In genomic region chr10:33974976-33975478, GRCh38 we compare ENCODE assay signal across 22 cellular contexts.
A peak's percentile ranks its signal among the peaks of the same experiment; 100 is the strongest.
DNase-seq lines count a peak whose midpoint lies in the region; ATAC-seq and TF ChIP-seq lines count a peak whose summit lies in the region.
"Had no signal": no experiment of that assay in that cellular context is flagged by ENCODE, and none has a peak within 500 bp of the region (broad histone marks: within the 10 kb centered on the region; RNA-seq: fewer than 3 reads in every experiment).

No MANE protein-coding gene starts in this region.

- BruUV-seq in MCF 10A (replicated peaks; lab: Mats Ljungman, UMichigan) = no TSS peak
- no TSS peak for BruUV-seq in mammary epithelial cell (replicated peaks; lab: Mats Ljungman, UMichigan)

- H3K27me3 ChIP-seq in mammary epithelial cell (ENCODE audit: insufficient read depth, low read length) (no peaks in the 10 kb centered on the region), body of pancreas (no peaks in the 10 kb centered on the region)

- no peaks in the 10 kb centered on the region for H4K20me1 ChIP-seq in mammary epithelial cell (ENCODE audit: insufficient read depth, low read length)

- H3K36me3 ChIP-seq in mammary epithelial cell (ENCODE audit: insufficient read depth, low read length) (no peaks in the 10 kb centered on the region), body of pancreas (replicated peaks in 1 of 2; ENCODE audit: insufficient read depth in 1 of 2, low read depth in 2 of 2) (no peaks in the 10 kb centered on the region)

- no peaks in the 10 kb centered on the region for H3K9me3 Mint-ChIP-seq in MCF 10A (ENCODE audit: unreplicated experiment)
- H3K9me3 Mint-ChIP-seq: H9 had no signal

- no peak for TF ChIP-seq CTCF in MCF 10A (IDR thresholded peaks at IDR 0.05; ENCODE audit: unreplicated experiment)
- TF ChIP-seq CTCF in mammary epithelial cell (conservative IDR thresholded peaks at IDR 0.05 in 1 of 2, IDR thresholded peaks at IDR 0.05 in 1 of 2; ENCODE audit: extremely low read depth in 1 of 2, insufficient read depth in 1 of 2, low read depth in 1 of 2, low read length in 2 of 2) = no peak
- TF ChIP-seq CTCF in body of pancreas (IDR thresholded peaks at IDR 0.05) = no peak

- intact Hi-C loops in MCF 10A (cut with micrococcal nuclease) (no loop called here), mammary epithelial cell (cut with micrococcal nuclease) (no loop called here), body of pancreas (cut with DNase I) (no loop called here)

- peak; percentile 68 for ATAC-seq in body of pancreas
- no peak for ATAC-seq in HG02678 (IDR thresholded peaks at IDR 0.05; ENCODE audit: unreplicated experiment)
- ATAC-seq in T-helper 17 cell = no peak
- no peak for ATAC-seq in HG03460 (IDR thresholded peaks at IDR 0.05; ENCODE audit: unreplicated experiment)
- ATAC-seq: A549, GM12878, HCT116 had no signal

- H3K4me3 Mint-ChIP-seq in MCF 10A (ENCODE audit: unreplicated experiment) (no peak overlapping the region), T-helper 17 cell (no peak overlapping the region)
- H3K4me3 Mint-ChIP-seq: CD4-positive, alpha-beta memory T cell; H9 had no signal

- H3K4me1 Mint-ChIP-seq in MCF 10A (ENCODE audit: insufficient read depth, unreplicated experiment) = no peaks in the 10 kb centered on the region
- no peaks in the 10 kb centered on the region for H3K4me1 Mint-ChIP-seq in T-helper 17 cell
- H3K4me1 Mint-ChIP-seq: CD4-positive, alpha-beta memory T cell; H9 had no signal

- H3K27me3 Mint-ChIP-seq in MCF 10A (ENCODE audit: insufficient read depth, unreplicated experiment) (no peaks in the 10 kb centered on the region), T-helper 17 cell (peaks cover 12% of the 10 kb centered on the region)

- H2AFZ ChIP-seq in mammary epithelial cell (ENCODE audit: low read depth, low read length) = no peak overlapping the region
- H2AFZ ChIP-seq: GM23248 had no signal

- CTCF ChIA-PET in MCF 10A (lab: Yijun Ruan, JAX) (interaction anchor here (0.5 kb wide), 1 partner anchor 32 kb away, joined by 4 read pairs; no protein-coding TSS in a partner anchor), mammary epithelial cell (lab: Charles Lee; ENCODE audit: low non-redundant PET) (no interaction called here)

- H3K9me3 ChIP-seq in mammary epithelial cell (replicated peaks; ENCODE audit: insufficient read depth, low read length) = no peaks in the 10 kb centered on the region
- H3K9me3 ChIP-seq in body of pancreas = no peaks in the 10 kb centered on the region
- no peaks in the 10 kb centered on the region for H3K9me3 ChIP-seq in T-helper 17 cell (ENCODE audit: control insufficient read depth, low read length, poor library complexity, severe bottlenecking)
- H3K9me3 ChIP-seq: A549 had no signal

- POLR2A ChIA-PET in MCF 10A (lab: Yijun Ruan, JAX) = no interaction called here

- no peak overlapping the region for H3K9ac ChIP-seq in mammary epithelial cell (ENCODE audit: insufficient read depth, low read length)
- H3K9ac ChIP-seq: GM23248 had no signal

- H3K27ac ChIP-seq in mammary epithelial cell (ENCODE audit: insufficient read depth, low read depth, low read length) (no peak overlapping the region), body of pancreas (no peak overlapping the region)
- H3K27ac ChIP-seq: A549, GM23248 had no signal

- H3K4me3 ChIP-seq in mammary epithelial cell (replicated peaks in 1 of 3; ENCODE audit: insufficient read depth in 1 of 3, low read depth in 2 of 3, low read length in 3 of 3) (no peak overlapping the region), body of pancreas (no peak overlapping the region)
- H3K4me3 ChIP-seq: A549, GM12878, GM23248 had no signal

- H3K27ac Mint-ChIP-seq in MCF 10A (ENCODE audit: low read depth, unreplicated experiment) (no peak overlapping the region), T-helper 17 cell (no peak overlapping the region)
- H3K27ac Mint-ChIP-seq: CD4-positive, alpha-beta memory T cell; H9 had no signal

- dilution Hi-C loops in mammary epithelial cell (cut with HindIII; ENCODE audit: low sequenced_read_pairs) = no loop called here

- DNase-seq in MCF 10A (ENCODE audit: unreplicated experiment) (peak; percentile 9), mammary epithelial cell (no peak), NCI-H69 (lab: John Stamatoyannopoulos, UW) (peak; percentile 24), body of pancreas (peak; percentile 42 to 63 (median 52)), T-helper 17 cell (no peak)
- DNase-seq: 8988T; ACHN; AML-193; C1 segment of cervical spinal cord; Calu3; CD4-positive, alpha-beta memory T cell; COR-L47; DMS79; EL; GDM1; GM23248; H9 had no signal

- H3K4me1 ChIP-seq in mammary epithelial cell (ENCODE audit: insufficient read depth, low read length) (no peaks in the 10 kb centered on the region), body of pancreas (peaks cover 12% of the 10 kb centered on the region)
- H3K4me1 ChIP-seq: A549 had no signal

- H3K36me3 Mint-ChIP-seq in MCF 10A (ENCODE audit: insufficient read depth, unreplicated experiment) = peaks cover 5% of the 10 kb centered on the region
- no peaks in the 10 kb centered on the region for H3K36me3 Mint-ChIP-seq in T-helper 17 cell (ENCODE audit: low read depth)
- H3K36me3 Mint-ChIP-seq: CD4-positive, alpha-beta memory T cell had no signal

- H3K79me2 ChIP-seq in mammary epithelial cell (ENCODE audit: insufficient read depth, low read length) = no peaks in the 10 kb centered on the region

- in situ Hi-C loops in mammary epithelial cell (cut with MboI; ENCODE audit: low sequenced_read_pairs in 2 of 2) = no loop called here

- no peak overlapping the region for H3K4me2 ChIP-seq in mammary epithelial cell (ENCODE audit: insufficient read depth, low read depth, low read length)
- H3K4me2 ChIP-seq: A549 had no signal

- WGBS in mammary epithelial cell (ENCODE audit: low coverage, missing lambda C conversion rate) = 61% methylated on average over 4 of the region's 4 CpGs
- 16 to 18% methylated on average over 4 of the region's 4 CpGs for WGBS in body of pancreas, 2 donors

- no peak for TF ChIP-seq POLR2A in body of pancreas (IDR thresholded peaks at IDR 0.05)

Comparison
In these comparisons a context has a peak if more than half of its experiments do, and no peak if none do; other contexts are left out.
1. DNase-seq: peak in MCF 10A (single experiment), NCI-H69 (single experiment) and body of pancreas (4 of 4); none in mammary epithelial cell (single experiment) and T-helper 17 cell (0 of 3).